ENCODE assay signal across 10 cellular contexts in the genomic region with DNA sequence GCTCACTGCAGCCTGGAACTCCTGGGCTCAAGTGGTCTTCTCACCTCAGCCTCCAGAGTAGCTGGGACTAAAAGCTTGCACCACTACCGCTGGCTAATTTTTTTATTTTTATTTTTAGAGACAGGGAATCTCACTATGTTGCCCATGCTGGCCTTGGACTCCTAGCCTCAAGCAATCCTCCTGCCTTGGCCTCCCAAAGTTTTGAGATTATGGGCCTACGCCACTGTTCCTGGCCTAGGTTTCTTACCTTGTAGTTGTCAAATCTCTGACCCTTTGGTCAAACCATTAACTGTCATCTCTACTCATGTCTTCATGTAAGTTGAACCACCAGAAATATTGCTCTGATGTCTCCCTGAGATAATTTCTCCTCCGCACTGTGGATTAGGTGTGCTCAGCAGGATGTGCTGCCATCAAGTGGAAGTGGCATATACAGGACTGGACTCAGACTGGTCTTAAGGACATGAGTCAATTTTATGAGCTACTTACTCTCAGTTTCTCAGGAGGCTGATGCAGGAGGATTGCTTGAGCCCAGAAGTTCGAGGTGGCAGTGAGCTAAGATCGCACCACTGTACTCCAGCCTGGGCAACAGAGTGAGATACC. TPM values are rescaled to one million over a fixed set of nuclear protein-coding genes. Genes with fewer than 3 reads are reported as not detected.
DNase-seq lines count a peak whose midpoint lies in the region; ATAC-seq and TF ChIP-seq lines count a peak whose summit lies in the region.
"Had no signal": no experiment of that assay in that cellular context is flagged by ENCODE, and none has a peak within 500 bp of the region (broad histone marks: within the 10 kb centered on the region; RNA-seq: fewer than 3 reads in every experiment).

No MANE protein-coding gene starts in this region.

- H3K14ac ChIP-seq in H9 (ENCODE audit: insufficient read depth, low read length), result no peak overlapping the region

- H4K20me1 ChIP-seq in H9 (ENCODE audit: control insufficient read depth, insufficient read depth, insufficient read length), result no peaks in the 10 kb centered on the region

- no peak overlapping the region for H2BK15ac ChIP-seq in H9 (ENCODE audit: low read depth, low read length)

- H3K4me1 Mint-ChIP-seq in H9, result 0 out of 4 replicates have a peak, but pooled peaks cover 0 to 1% of the 10 kb centered on the region in 2 experiments

- H2BK20ac ChIP-seq in H9 (ENCODE audit: low read depth, low read length, poor library complexity, severe bottlenecking), result no peak overlapping the region

- ATAC-seq in RWPE2 (ENCODE audit: low read depth), result peak; percentile 31; the same call in 1 of the 3 replicates

- H3K27me3 Mint-ChIP-seq in H9 (ENCODE audit: low read depth), result no peaks in the 10 kb centered on the region

- H3K4me3 Mint-ChIP-seq in H9, result no peak overlapping the region

- WGBS in transverse colon (ENCODE audit: low coverage in 1 of 2), 2 donors, result 67 to 92% methylated on average over 1 to 5 of the region's 5 CpGs
- WGBS in H9 (ENCODE audit: extremely low coverage, insufficient read length, low lambda C conversion rate), result no CpG with 5 or more reads among the region's 5 CpGs

- no peaks in the 10 kb centered on the region for H3K79me2 ChIP-seq in H9 (ENCODE audit: insufficient read depth, low read length)

- H3K9me3 ChIP-seq in RWPE2 (ENCODE audit: severe bottlenecking) (no peaks in the 10 kb centered on the region), transverse colon (no peaks in the 10 kb centered on the region), H9 (ENCODE audit: control insufficient read depth, low read depth, low read length) (no peaks in the 10 kb centered on the region)

- H2BK12ac ChIP-seq in H9 (ENCODE audit: insufficient read length, low read depth, low read length), result no peak overlapping the region

- H2AK5ac ChIP-seq in H9 (ENCODE audit: insufficient read length, low read length), result no peak overlapping the region

- no peak overlapping the region for H3T11ph ChIP-seq in H9 (ENCODE audit: low read length)

- H2AFZ ChIP-seq in H9 (ENCODE audit: low read length), result no peak overlapping the region

- no peak overlapping the region for H3K18ac ChIP-seq in H9 (ENCODE audit: insufficient read length, low read depth, low read length)

- TF ChIP-seq POLR2A in transverse colon (IDR thresholded peaks at IDR 0.05), result no peak

- H3K9me3 Mint-ChIP-seq in H9, result no peaks in the 10 kb centered on the region

- peaks cover 0 to 21% (median 5%) of the 10 kb centered on the region in 3 experiments; a peak in 3 of 7 replicates for H3K36me3 Mint-ChIP-seq in H9 (ENCODE audit: insufficient read depth in 1 of 3, low read depth in 3 of 3)

- H3K27me3 ChIP-seq in RWPE2 (ENCODE audit: insufficient read depth, poor library complexity, severe bottlenecking), result no peaks in the 10 kb centered on the region
- no peaks in the 10 kb centered on the region for H3K27me3 ChIP-seq in transverse colon
- no peaks in the 10 kb centered on the region for H3K27me3 ChIP-seq in H9 (ENCODE audit: insufficient read depth, low read length)

- in situ Hi-C loops in transverse colon (cut with MboI; ENCODE audit: low pct_ligation_motif_present in 1 of 4, low pct_unique_long_range_greater_than_20kb in 1 of 4, low sequenced_read_pairs in 3 of 4), result loop anchor here in 2 of 4 donors (25.0 kb wide), 2 partner anchors 333 to 508 kb away; partner anchors contain the start of gene GAS2L3 (in 1 of the 2)

- no peak overlapping the region for H4K8ac ChIP-seq in H9 (replicated peaks; ENCODE audit: insufficient read length, low read depth, low read length)

- H3K4ac ChIP-seq in H9 (ENCODE audit: low read depth, low read length), result no peak overlapping the region

- DNase-seq in AML-193 (lab: John Stamatoyannopoulos, UW) (peak; percentile 21 to 48), HFF-Myc (ENCODE audit: extremely low read depth, low read depth) (peak; percentile 2), RWPE2 (ENCODE audit: low spot score) (no peak), fibroblast of villous mesenchyme (ENCODE audit: low read depth) (peak; percentile 24), transverse colon (no peak), GM20000 (ENCODE audit: low spot score) (no peak), H9 (no peak)
- DNase-seq in activated CD4-positive, alpha-beta T cell treated with anti-CD3 and anti-CD28 coated beads for 1 hour, result no peak
- DNase-seq: NCI-H146 had no signal

- H3K56ac ChIP-seq in H9 (ENCODE audit: insufficient read length, low read depth, low read length), result no peak overlapping the region

- peaks cover 1% of the 10 kb centered on the region for H3K36me3 ChIP-seq in RWPE2 (ENCODE audit: low read depth)
- peaks cover 0 to under 1% (median 0%) of the 10 kb centered on the region in 4 donors for H3K36me3 ChIP-seq in transverse colon

- intact Hi-C loops in transverse colon (cut with DNase I; ENCODE audit: low total_unique reads), result no loop called here

- H4K91ac ChIP-seq in H9 (ENCODE audit: insufficient read length, low read depth, low read length), result no peak overlapping the region

- no peaks in the 10 kb centered on the region for H3K79me1 ChIP-seq in H9 (ENCODE audit: insufficient read depth, low read depth, low read length, poor library complexity, severe bottlenecking)

- no peak overlapping the region for H3K9ac ChIP-seq in H9 (ENCODE audit: extremely low read depth, insufficient read length, low read length)

- H2BK120ac ChIP-seq in H9 (ENCODE audit: low read depth, low read length, poor library complexity, severe bottlenecking), result no peak overlapping the region

- H3K23ac ChIP-seq in H9 (ENCODE audit: insufficient read length, low read depth, low read length), result no peak overlapping the region

- TF ChIP-seq EP300 in transverse colon (IDR thresholded peaks at IDR 0.05; ENCODE audit: low read depth), result no peak

- TF ChIP-seq CTCF in HFF-Myc (IDR thresholded peaks at IDR 0.05; ENCODE audit: low read depth, low read length, missing control alignments), result peak; percentile 5
- TF ChIP-seq CTCF in RWPE2 (IDR thresholded peaks at IDR 0.05; ENCODE audit: poor library complexity, severe bottlenecking), result peak; percentile 47
- peak; percentile 4 for TF ChIP-seq CTCF in fibroblast of villous mesenchyme (IDR thresholded peaks at IDR 0.05; ENCODE audit: insufficient read depth, low read depth, low read length)
- peak in 1 of 5 experiments; percentile 33 for TF ChIP-seq CTCF in transverse colon (IDR thresholded peaks at IDR 0.05)
- no peak for TF ChIP-seq CTCF in GM20000 (IDR thresholded peaks at IDR 0.05; ENCODE audit: extremely low read depth, missing control alignments)
- no peak for TF ChIP-seq CTCF in H9 (conservative IDR thresholded peaks at IDR 0.05)

- no peak overlapping the region for H3K4me2 ChIP-seq in H9 (ENCODE audit: insufficient read depth, insufficient read length, low read length)

- no peak overlapping the region for H2BK5ac ChIP-seq in H9 (ENCODE audit: insufficient read length, low read length)

- H3K27ac Mint-ChIP-seq in H9, result peak overlapping the region in 1 of 3 experiments; percentile 9; a peak in 1 of 7 replicates

- H3K23me2 ChIP-seq in H9 (ENCODE audit: insufficient read length, low read depth, low read length, poor library complexity, severe bottlenecking), result no peaks in the 10 kb centered on the region

- no peak overlapping the region for H4K5ac ChIP-seq in H9 (ENCODE audit: insufficient read length, low read depth, low read length)

- H3K4me3 ChIP-seq in HFF-Myc (replicated peaks; ENCODE audit: low read depth, low read length) (no peak overlapping the region), RWPE2 (ENCODE audit: severe bottlenecking) (no peak overlapping the region), fibroblast of villous mesenchyme (ENCODE audit: low read depth, low read length) (no peak overlapping the region), transverse colon (no peak overlapping the region)

- peaks cover 32% of the 10 kb centered on the region for H3K4me1 ChIP-seq in RWPE2 (ENCODE audit: insufficient read depth, poor library complexity, severe bottlenecking)
- H3K4me1 ChIP-seq in transverse colon, result peaks cover 0 to 2% (median 0%) of the 10 kb centered on the region in 4 donors
- H3K4me1 ChIP-seq in H9 (ENCODE audit: insufficient read depth, low read length), result no peaks in the 10 kb centered on the region

- H3K27ac ChIP-seq in RWPE2 (ENCODE audit: poor library complexity, severe bottlenecking) (peak overlapping the region; percentile 13), transverse colon (no peak overlapping the region), H9 (ENCODE audit: insufficient read length, low read depth, low read length) (no peak overlapping the region)

RNA-seq across cellular contexts. Expression of gene ACTR6, which starts 28.5 kb away (rescaled TPM):
- total RNA-seq in fibroblast of villous mesenchyme (13.9 and 21.2 TPM in 2 replicates), transverse colon (10 to 100 TPM in 3 of 4 donors, 1 to 10 TPM in 1; 4.9 to 35.0 (median 13.7) TPM), H9 (2021) (34.9 and 36.5 TPM in 2 replicates)

RNA-seq across cellular contexts. Expression of gene DEPDC4, which starts 37.7 kb away (rescaled TPM):
- total RNA-seq in fibroblast of villous mesenchyme (0.64 and 1.7 TPM in 2 replicates), transverse colon (under 1 TPM in 3 of 4 donors, not detected in 1; 0.55 to 1.00 (median 0.95) TPM), H9 (2021) (3.2 and 3.4 TPM in 2 replicates)
- total RNA-seq: omental fat pad had no signal

RNA-seq across cellular contexts. Expression of gene SCYL2, which starts 37.8 kb away (rescaled TPM):
- total RNA-seq in fibroblast of villous mesenchyme (58.6 and 76.0 TPM in 2 replicates), transverse colon (10 to 100 TPM; 68.0 to 84.4 (median 72.6) TPM), H9 (2021) (41.4 and 42.0 TPM in 2 replicates)

Comparison
In these comparisons a context has a peak if more than half of its experiments do, and no peak if none do; other contexts are left out.
1. DNase-seq: peak in AML-193 (2 of 2), HFF-Myc (single experiment) and fibroblast of villous mesenchyme (single experiment); none in RWPE2 (single experiment), transverse colon (single experiment), GM20000 (single experiment), H9 (single experiment) and activated CD4-positive, alpha-beta T cell treated with anti-CD3 and anti-CD28 coated beads for 1 hour (single experiment).
2. CTCF ChIP-seq: peak in HFF-Myc (single experiment), RWPE2 (single experiment) and fibroblast of villous mesenchyme (single experiment); none in GM20000 (single experiment) and H9 (single experiment).